ENCODE assay signal across 8 cellular contexts in the genomic region with DNA sequence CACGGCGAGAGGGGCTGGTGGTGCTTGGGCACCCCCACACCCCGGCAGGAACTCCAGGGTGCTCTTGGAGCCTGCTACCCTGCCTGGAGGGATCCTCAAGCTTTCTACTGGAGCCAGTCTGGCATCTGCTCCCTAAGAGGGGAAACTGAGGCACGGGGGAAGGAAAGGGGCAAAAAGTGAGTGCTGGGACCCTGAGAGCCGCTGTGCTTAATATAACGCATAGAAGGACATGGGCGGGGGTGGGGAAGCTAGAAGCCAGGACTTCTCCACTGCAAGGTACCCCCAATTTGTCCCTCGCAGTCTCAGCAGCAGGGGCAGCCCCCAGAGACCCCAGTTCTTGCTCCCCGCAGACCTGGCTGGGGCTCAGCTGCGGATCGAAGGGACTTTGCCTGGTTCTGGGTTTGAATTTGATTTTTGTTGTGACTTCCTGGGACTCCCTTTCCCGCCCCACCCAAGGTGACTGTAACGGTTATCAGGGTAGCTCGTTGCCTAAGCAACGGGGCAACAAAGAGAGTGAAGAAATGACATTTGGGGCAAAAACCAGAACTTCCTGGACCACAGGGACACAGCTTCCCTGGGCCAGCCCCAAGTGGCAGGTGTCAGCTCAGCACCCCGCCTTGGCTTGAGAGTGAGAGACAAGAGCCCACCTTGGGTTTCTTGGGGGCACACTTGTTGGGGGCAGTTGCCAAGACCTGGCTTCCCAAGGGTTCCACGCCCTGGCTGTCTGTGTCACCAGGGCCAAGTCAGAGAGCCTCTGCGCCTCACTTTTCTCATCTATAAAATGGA. TPM values are rescaled to one million over a fixed set of nuclear protein-coding genes. Genes with fewer than 3 reads are reported as not detected.
DNase-seq lines count a peak whose midpoint lies in the region; ATAC-seq, FAIRE-seq and TF ChIP-seq lines count a peak whose summit lies in the region.

No MANE protein-coding gene starts in this region.

- POLR2A ChIA-PET in activated CD4-positive, alpha-beta T cell treated with anti-CD3 and anti-CD28 coated beads, Interleukin-2, amount 10 ng/mL, durations not matched to agents 7 days and 5 days (lab: Charles Lee) = interaction anchor here (1.4 to 2.1 kb wide), 3 partner anchors 11 to 395 kb away, joined by 6 to 11 read pairs (median 6); no protein-coding TSS in a partner anchor
- POLR2A ChIA-PET in endothelial cell of umbilical vein (lab: Charles Lee) = interaction anchor here (0.6 kb wide), 2 partner anchors 9 to 32 kb away, joined by 4 to 5 read pairs; no protein-coding TSS in a partner anchor

- H3K9ac ChIP-seq in KMS-11 (no peak overlapping the region), endothelial cell of umbilical vein (replicated peaks; ENCODE audit: extremely low read depth, insufficient read depth, low read length) (peak overlapping the region; percentile 28)

- CTCF ChIA-PET in activated CD4-positive, alpha-beta T cell treated with anti-CD3 and anti-CD28 coated beads, Interleukin-2, amount 10 ng/mL, durations not matched to agents 7 days and 5 days (lab: Charles Lee) = interaction anchor here (0.5 to 6.7 kb wide), 13 partner anchors 11 to 467 kb away, joined by 3 to 74 read pairs (median 4); a partner anchor contains a TSS
- CTCF ChIA-PET in endothelial cell of umbilical vein (lab: Charles Lee) = interaction anchor here (1.5 to 1.7 kb wide), 3 partner anchors 18 to 33 kb away, joined by 3 to 6 read pairs (median 5); no protein-coding TSS in a partner anchor

- H3K27me3 Mint-ChIP-seq in activated CD4-positive, alpha-beta T cell treated with anti-CD3 and anti-CD28 coated beads, Interleukin-2, amount 10 ng/mL, durations not matched to agents 7 days and 5 days = no peaks in the 10 kb centered on the region
- no peaks in the 10 kb centered on the region for H3K27me3 Mint-ChIP-seq in natural killer cell treated with Interleukin-12 subunit alpha and Interleukin-12 subunit beta and Interleukin-15 and Interleukin-18, amount 100 ng/mL, for 72 hours

- TF ChIP-seq CTCF in KMS-11 (conservative IDR thresholded peaks at IDR 0.05; ENCODE audit: low read depth, low read length) = no peak
- TF ChIP-seq CTCF in endothelial cell of umbilical vein (IDR thresholded peaks at IDR 0.05; ENCODE audit: extremely low read depth in 1 of 2, insufficient read depth in 1 of 2, low read depth in 1 of 2, low read length in 2 of 2) = no peak

- no peak overlapping the region; the same call in 1 of the 2 replicates for H3K4me2 ChIP-seq in KMS-11
- peak overlapping the region; percentile 83 for H3K4me2 ChIP-seq in endothelial cell of umbilical vein (ENCODE audit: insufficient read depth, low read length)

- dilution Hi-C loops in endothelial cell of umbilical vein (cut with MboI; ENCODE audit: extremely low pct_ligation_motif_present, low sequenced_read_pairs) = no loop called here

- H3K4me3 ChIP-seq in KMS-11 (IDR thresholded peaks at IDR 0.05; ENCODE audit: insufficient read depth, low read depth, low read length) = no peak overlapping the region
- H3K4me3 ChIP-seq in endothelial cell of umbilical vein (replicated peaks in 1 of 3; ENCODE audit: insufficient read depth in 1 of 3, low read depth in 1 of 3, low read length in 3 of 3) = peak overlapping the region; percentile 26 to 65 (median 53)

- FAIRE-seq in endothelial cell of umbilical vein (lab: Jason Lieb, UNC) = no peak

- H2AFZ ChIP-seq in KMS-11 (ENCODE audit: low read depth) (peak overlapping the region; percentile 26; the same call in 1 of the 2 replicates), endothelial cell of umbilical vein (ENCODE audit: low read depth, low read length) (peak overlapping the region; percentile 90)

- peak overlapping the region; percentile 99 for H3K4me3 Mint-ChIP-seq in activated CD4-positive, alpha-beta T cell treated with anti-CD3 and anti-CD28 coated beads, Interleukin-2, amount 10 ng/mL, durations not matched to agents 7 days and 5 days
- H3K4me3 Mint-ChIP-seq in natural killer cell treated with Interleukin-12 subunit alpha and Interleukin-12 subunit beta and Interleukin-15 and Interleukin-18, amount 100 ng/mL, for 72 hours = peak overlapping the region; percentile 100

- H3K9me3 ChIP-seq in endothelial cell of umbilical vein (replicated peaks; ENCODE audit: control insufficient read depth, insufficient read depth, low read length) = no peaks in the 10 kb centered on the region

- BruUV-seq in endothelial cell of umbilical vein (replicated peaks; lab: Mats Ljungman, UMichigan) = TSS peak; percentile 77

- ATAC-seq in natural killer cell treated with Interleukin-12 subunit alpha and Interleukin-12 subunit beta and Interleukin-15 and Interleukin-18, amount 100 ng/mL, for 72 hours = peak; percentile 64
- no peak for ATAC-seq in HG03354 (IDR thresholded peaks at IDR 0.05; ENCODE audit: poor library complexity, severe bottlenecking, unreplicated experiment)

- DNase-seq in AML-193 (lab: John Stamatoyannopoulos, UW) = peak; percentile 78 to 80
- peak; percentile 93 for DNase-seq in activated CD4-positive, alpha-beta T cell treated with anti-CD3 and anti-CD28 coated beads, Interleukin-2, amount 10 ng/mL, durations not matched to agents 7 days and 5 days
- DNase-seq in endothelial cell of umbilical vein (ENCODE audit: low read depth, low spot score) = no peak
- peak; percentile 79 for DNase-seq in natural killer cell treated with Interleukin-12 subunit alpha and Interleukin-12 subunit beta and Interleukin-15 and Interleukin-18, amount 100 ng/mL, for 72 hours (ENCODE audit: low spot score)
- DNase-seq in H4 (ENCODE audit: low spot score) = no peak
- DNase-seq in GDM1 (lab: John Stamatoyannopoulos, UW) = no peak

- H3K9me3 Mint-ChIP-seq in activated CD4-positive, alpha-beta T cell treated with anti-CD3 and anti-CD28 coated beads, Interleukin-2, amount 10 ng/mL, durations not matched to agents 7 days and 5 days = no peaks in the 10 kb centered on the region
- no peaks in the 10 kb centered on the region for H3K9me3 Mint-ChIP-seq in natural killer cell treated with Interleukin-12 subunit alpha and Interleukin-12 subunit beta and Interleukin-15 and Interleukin-18, amount 100 ng/mL, for 72 hours

- H3K4me1 ChIP-seq in KMS-11 (ENCODE audit: low read depth, poor library complexity, severe bottlenecking) (no peaks in the 10 kb centered on the region), endothelial cell of umbilical vein (ENCODE audit: control insufficient read depth, extremely low read depth, insufficient read depth, low read length) (peaks cover 15% of the 10 kb centered on the region)

- peaks cover 28% of the 10 kb centered on the region for H3K36me3 Mint-ChIP-seq in activated CD4-positive, alpha-beta T cell treated with anti-CD3 and anti-CD28 coated beads, Interleukin-2, amount 10 ng/mL, durations not matched to agents 7 days and 5 days (ENCODE audit: low read depth)
- H3K36me3 Mint-ChIP-seq in natural killer cell treated with Interleukin-12 subunit alpha and Interleukin-12 subunit beta and Interleukin-15 and Interleukin-18, amount 100 ng/mL, for 72 hours = peaks cover 8% of the 10 kb centered on the region

- peaks cover 45% of the 10 kb centered on the region for H3K4me1 Mint-ChIP-seq in activated CD4-positive, alpha-beta T cell treated with anti-CD3 and anti-CD28 coated beads, Interleukin-2, amount 10 ng/mL, durations not matched to agents 7 days and 5 days
- H3K4me1 Mint-ChIP-seq in natural killer cell treated with Interleukin-12 subunit alpha and Interleukin-12 subunit beta and Interleukin-15 and Interleukin-18, amount 100 ng/mL, for 72 hours (ENCODE audit: low read depth in 2 of 2) = peaks cover 30 to 43% of the 10 kb centered on the region in 2 donors

- no peak overlapping the region for H3K27ac ChIP-seq in KMS-11
- no peak overlapping the region for H3K27ac ChIP-seq in endothelial cell of umbilical vein (ENCODE audit: insufficient read depth, low read depth, low read length)

- peak overlapping the region; percentile 98 for H3K27ac Mint-ChIP-seq in activated CD4-positive, alpha-beta T cell treated with anti-CD3 and anti-CD28 coated beads, Interleukin-2, amount 10 ng/mL, durations not matched to agents 7 days and 5 days
- H3K27ac Mint-ChIP-seq in natural killer cell treated with Interleukin-12 subunit alpha and Interleukin-12 subunit beta and Interleukin-15 and Interleukin-18, amount 100 ng/mL, for 72 hours = peak overlapping the region; percentile 97

- H3K9me1 ChIP-seq in endothelial cell of umbilical vein (replicated peaks; ENCODE audit: control insufficient read depth, extremely low read depth, insufficient read depth, low read length) = no peaks in the 10 kb centered on the region

- intact Hi-C loops in endothelial cell of umbilical vein (cut with micrococcal nuclease) = no loop called here

- TF ChIP-seq POLR2A in endothelial cell of umbilical vein (IDR thresholded peaks at IDR 0.05; ENCODE audit: low read depth, low read length) = no peak

- no peaks in the 10 kb centered on the region for H3K79me2 ChIP-seq in KMS-11 (ENCODE audit: insufficient read depth, low read depth)
- H3K79me2 ChIP-seq in endothelial cell of umbilical vein (ENCODE audit: control insufficient read depth, insufficient read depth, low read length) = peaks cover 7% of the 10 kb centered on the region

- H3K27me3 ChIP-seq in KMS-11 (ENCODE audit: insufficient read depth, low read depth) (peaks cover 17% of the 10 kb centered on the region; the same call in 1 of the 2 replicates), endothelial cell of umbilical vein (ENCODE audit: control insufficient read depth in 2 of 2, insufficient read depth in 2 of 2, low read length in 2 of 2) (no peaks in the 10 kb centered on the region)

- no peaks in the 10 kb centered on the region for H3K36me3 ChIP-seq in KMS-11 (ENCODE audit: insufficient read depth)
- no peaks in the 10 kb centered on the region for H3K36me3 ChIP-seq in endothelial cell of umbilical vein (ENCODE audit: control insufficient read depth in 2 of 2, extremely low read depth in 1 of 2, insufficient read depth in 2 of 2, low read length in 2 of 2)

- H4K20me1 ChIP-seq in KMS-11 (ENCODE audit: insufficient read depth) = no peaks in the 10 kb centered on the region
- no peaks in the 10 kb centered on the region for H4K20me1 ChIP-seq in endothelial cell of umbilical vein (replicated peaks; ENCODE audit: control insufficient read depth, extremely low read depth, insufficient read depth, low read length)

RNA-seq across cellular contexts. Expression of a gene that starts 0.6 kb away (rescaled TPM):
- total RNA-seq in activated CD4-positive, alpha-beta T cell treated with anti-CD3 and anti-CD28 coated beads, Interleukin-2, amount 10 ng/mL, durations not matched to agents 7 days and 5 days = 100 to 1,000 TPM; 304 to 310 TPM
- total RNA-seq in endothelial cell of umbilical vein = 6.0 and 14.7 TPM in 2 replicates
- 4.7 and 5.3 TPM in 2 replicates for polyA plus RNA-seq in endothelial cell of umbilical vein
- 2.1 and 2.3 TPM in 2 replicates for polyA plus RNA-seq in endothelial cell of umbilical vein (2011; cell fraction: cytosol; rRNA removed)
- polyA plus RNA-seq in endothelial cell of umbilical vein (2011; cell fraction: nucleus; rRNA removed) = 10.3 and 10.4 TPM in 2 replicates
- polyA plus RNA-seq in endothelial cell of umbilical vein (2012) = 10.2 and 13.0 TPM in 2 replicates
- polyA minus RNA-seq in endothelial cell of umbilical vein = 6.1 and 8.2 TPM in 2 replicates
- polyA minus RNA-seq in endothelial cell of umbilical vein (2011; cell fraction: cytosol; rRNA and poly(A)+ RNA removed) = 46.5 TPM
- polyA minus RNA-seq in endothelial cell of umbilical vein (2011; cell fraction: nucleus; rRNA and poly(A)+ RNA removed) = 5.1 and 8.0 TPM in 2 replicates
- 100 to 1,000 TPM; 348 to 798 TPM for total RNA-seq in natural killer cell treated with Interleukin-12 subunit alpha and Interleukin-12 subunit beta and Interleukin-15 and Interleukin-18, amount 100 ng/mL, for 72 hours
- 9.5 and 13.0 TPM in 2 replicates for total RNA-seq in H4 (2014; rRNA removed; shearing (Covaris generic))

RNA-seq across cellular contexts. Expression of a gene that starts 37.3 kb away (rescaled TPM):
- 100 to 1,000 TPM; 232 to 269 TPM for total RNA-seq in activated CD4-positive, alpha-beta T cell treated with anti-CD3 and anti-CD28 coated beads, Interleukin-2, amount 10 ng/mL, durations not matched to agents 7 days and 5 days
- 153 and 157 TPM in 2 replicates for total RNA-seq in endothelial cell of umbilical vein
- polyA plus RNA-seq in endothelial cell of umbilical vein = 158 and 168 TPM in 2 replicates
- 122 and 136 TPM in 2 replicates for polyA plus RNA-seq in endothelial cell of umbilical vein (2011; cell fraction: cytosol; rRNA removed)
- polyA plus RNA-seq in endothelial cell of umbilical vein (2011; cell fraction: nucleus; rRNA removed) = 631 and 632 TPM in 2 replicates
- polyA plus RNA-seq in endothelial cell of umbilical vein (2012) = 131 and 157 TPM in 2 replicates
- polyA minus RNA-seq in endothelial cell of umbilical vein = 73.4 and 92.4 TPM in 2 replicates
- polyA minus RNA-seq in endothelial cell of umbilical vein (2011; cell fraction: cytosol; rRNA and poly(A)+ RNA removed) = 88.6 TPM
- polyA minus RNA-seq in endothelial cell of umbilical vein (2011; cell fraction: nucleus; rRNA and poly(A)+ RNA removed) = 81.9 and 101 TPM in 2 replicates
- 100 to 1,000 TPM; 225 to 449 TPM for total RNA-seq in natural killer cell treated with Interleukin-12 subunit alpha and Interleukin-12 subunit beta and Interleukin-15 and Interleukin-18, amount 100 ng/mL, for 72 hours
- total RNA-seq in H4 (2014; rRNA removed; shearing (Covaris generic)) = 162 and 211 TPM in 2 replicates

RNA-seq across cellular contexts. Expression of a gene that starts 51.2 kb away (rescaled TPM):
- 100 to 1,000 TPM; 238 to 242 TPM for total RNA-seq in activated CD4-positive, alpha-beta T cell treated with anti-CD3 and anti-CD28 coated beads, Interleukin-2, amount 10 ng/mL, durations not matched to agents 7 days and 5 days
- total RNA-seq in endothelial cell of umbilical vein = 302 and 326 TPM in 2 replicates
- 142 and 148 TPM in 2 replicates for polyA plus RNA-seq in endothelial cell of umbilical vein
- polyA plus RNA-seq in endothelial cell of umbilical vein (2011; cell fraction: cytosol; rRNA removed) = 163 and 180 TPM in 2 replicates
- polyA plus RNA-seq in endothelial cell of umbilical vein (2011; cell fraction: nucleus; rRNA removed) = 162 and 166 TPM in 2 replicates
- polyA plus RNA-seq in endothelial cell of umbilical vein (2012) = 155 and 170 TPM in 2 replicates
- polyA minus RNA-seq in endothelial cell of umbilical vein = 157 and 229 TPM in 2 replicates
- polyA minus RNA-seq in endothelial cell of umbilical vein (2011; cell fraction: cytosol; rRNA and poly(A)+ RNA removed) = 70.3 TPM
- 47.5 and 72.7 TPM in 2 replicates for polyA minus RNA-seq in endothelial cell of umbilical vein (2011; cell fraction: nucleus; rRNA and poly(A)+ RNA removed)
- 100 to 1,000 TPM; 140 to 160 TPM for total RNA-seq in natural killer cell treated with Interleukin-12 subunit alpha and Interleukin-12 subunit beta and Interleukin-15 and Interleukin-18, amount 100 ng/mL, for 72 hours
- 19.0 and 28.7 TPM in 2 replicates for total RNA-seq in H4 (2014; rRNA removed; shearing (Covaris generic))

Comparison
In these comparisons a context has a peak if more than half of its experiments do, and no peak if none do; other contexts are left out.
1. DNase-seq: peak in AML-193 (2 of 2), activated CD4-positive, alpha-beta T cell treated with anti-CD3 and anti-CD28 coated beads, Interleukin-2, amount 10 ng/mL, durations not matched to agents 7 days and 5 days (single experiment) and natural killer cell treated with Interleukin-12 subunit alpha and Interleukin-12 subunit beta and Interleukin-15 and Interleukin-18, amount 100 ng/mL, for 72 hours (single experiment); none in endothelial cell of umbilical vein (single experiment), H4 (single experiment) and GDM1 (single experiment).
2. RNA of a gene that starts 0.6 kb away (total RNA-seq): 348 to 798 TPM in natural killer cell treated with Interleukin-12 subunit alpha and Interleukin-12 subunit beta and Interleukin-15 and Interleukin-18, amount 100 ng/mL, for 72 hours and 304 to 310 TPM in activated CD4-positive, alpha-beta T cell treated with anti-CD3 and anti-CD28 coated beads, Interleukin-2, amount 10 ng/mL, durations not matched to agents 7 days and 5 days; 6.0 to 14.7 TPM in endothelial cell of umbilical vein and 9.5 to 13.0 TPM in H4; every median in the first group is over 10 times any median in the second.